Comparison of ENCODE assay signal across 24 cellular contexts in the genomic region with DNA sequence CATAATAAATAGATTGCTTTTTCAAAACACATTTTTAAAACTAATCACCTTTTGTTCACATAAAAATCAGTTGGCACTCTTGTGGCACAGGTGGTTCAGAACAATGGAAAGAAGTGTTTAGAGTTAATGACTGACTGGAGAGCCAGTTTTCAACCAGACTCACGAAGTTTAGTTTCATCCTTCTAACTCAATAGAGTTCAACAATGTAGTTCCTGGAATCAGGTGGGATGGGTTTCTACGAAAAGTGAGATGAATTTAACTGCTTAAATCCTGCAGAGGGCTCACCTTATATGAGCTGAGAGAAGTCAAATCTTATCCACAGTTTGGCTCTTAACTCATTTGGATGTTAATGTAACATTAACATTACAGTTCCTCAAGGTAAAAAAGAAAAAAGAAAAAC.
A peak's percentile ranks its signal among the peaks of the same experiment; 100 is the strongest.
DNase-seq lines count a peak whose midpoint lies in the region; ATAC-seq lines count a peak whose summit lies in the region.
"Had no signal": no experiment of that assay in that cellular context is flagged by ENCODE, and none has a peak within 500 bp of the region (broad histone marks: within the 10 kb centered on the region; RNA-seq: fewer than 3 reads in every experiment).

No MANE protein-coding gene starts in this region.

- ATAC-seq in activated CD4-positive, alpha-beta T cell treated with anti-CD3 and anti-CD28 coated beads for 36 hours, result peak; percentile 53
- ATAC-seq in left colon (peak; percentile 37), HG03354 (IDR thresholded peaks at IDR 0.05; ENCODE audit: poor library complexity, severe bottlenecking, unreplicated experiment) (no peak), GM21737 (IDR thresholded peaks at IDR 0.05; ENCODE audit: unreplicated experiment) (no peak)
- ATAC-seq: activated CD4-positive, CD25-positive, alpha-beta regulatory T cell treated with anti-CD3 and anti-CD28 coated beads, Interleukin-2, amount 50 U/mL, for 24 hours; gastrocnemius medialis; right cardiac atrium had no signal

- CTCF ChIA-PET in activated CD4-positive, alpha-beta T cell treated with anti-CD3 and anti-CD28 coated beads for 36 hours (lab: Charles Lee), result interaction anchor here (1.1 kb wide), 1 partner anchor 9 kb away, joined by 4 read pairs; no protein-coding TSS in a partner anchor

- H3K27me3 Mint-ChIP-seq in activated CD4-positive, alpha-beta T cell treated with anti-CD3 and anti-CD28 coated beads for 36 hours, result peaks cover 7% of the 10 kb centered on the region
- H3K27me3 Mint-ChIP-seq: activated naive CD4-positive, alpha-beta T cell treated with anti-CD3 and anti-CD28 coated beads, Interleukin-2, amount 50 U/mL, for 24 hours had no signal

- H3K4me3 Mint-ChIP-seq in activated CD4-positive, alpha-beta T cell treated with anti-CD3 and anti-CD28 coated beads for 36 hours, result no peak overlapping the region
- H3K4me3 Mint-ChIP-seq: activated naive CD4-positive, alpha-beta T cell treated with anti-CD3 and anti-CD28 coated beads, Interleukin-2, amount 50 U/mL, for 24 hours; CD14-positive monocyte; neural progenitor cell had no signal

- peaks cover 18% of the 10 kb centered on the region for H3K4me1 Mint-ChIP-seq in activated CD4-positive, alpha-beta T cell treated with anti-CD3 and anti-CD28 coated beads for 36 hours
- H3K4me1 Mint-ChIP-seq: CD14-positive monocyte, neural progenitor cell had no signal

- no peak for DNase-seq in activated CD4-positive, alpha-beta T cell treated with anti-CD3 and anti-CD28 coated beads for 36 hours
- DNase-seq in activated CD4-positive, alpha-beta T cell treated with anti-CD3 and anti-CD28 coated beads for 4 hours, result no peak
- DNase-seq in DMS53 (lab: John Stamatoyannopoulos, UW), result peak; percentile 79
- DNase-seq in OCI-M1 (lab: John Stamatoyannopoulos, UW), result peak; percentile 33
- no peak for DNase-seq in left colon
- no peak for DNase-seq in NCI-H187 (lab: John Stamatoyannopoulos, UW)
- DNase-seq: anterior cingulate cortex; DND-41; gastrocnemius medialis; GF-D8; HCEC 1CT; NCI-H1417 treated with DMSO at 0.1 percent for 48 hours; NCI-H2081 treated with DMSO at 0.1 percent for 48 hours; NCI-H2227 treated with DMSO at 0.1 percent for 48 hours; NCI-H526; right cardiac atrium; stimulated activated CD4-positive, alpha-beta T cell treated with anti-CD3 and anti-CD28 coated beads, Interleukin-1b, Interleukin-23, amount 100 ng/mL, for 48 hours; stomach had no signal

- no peaks in the 10 kb centered on the region for H3K9me3 Mint-ChIP-seq in activated CD4-positive, alpha-beta T cell treated with anti-CD3 and anti-CD28 coated beads for 36 hours (ENCODE audit: low read depth)
- H3K9me3 Mint-ChIP-seq: activated naive CD4-positive, alpha-beta T cell treated with anti-CD3 and anti-CD28 coated beads, Interleukin-2, amount 50 U/mL, for 24 hours; neural progenitor cell had no signal

- no peak overlapping the region for H3K27ac Mint-ChIP-seq in activated CD4-positive, alpha-beta T cell treated with anti-CD3 and anti-CD28 coated beads for 36 hours
- H3K27ac Mint-ChIP-seq: activated naive CD4-positive, alpha-beta T cell treated with anti-CD3 and anti-CD28 coated beads, Interleukin-2, amount 50 U/mL, for 24 hours; CD14-positive monocyte; neural progenitor cell had no signal

- no peaks in the 10 kb centered on the region for H3K36me3 Mint-ChIP-seq in activated CD4-positive, alpha-beta T cell treated with anti-CD3 and anti-CD28 coated beads for 36 hours (ENCODE audit: low read depth)
- H3K36me3 Mint-ChIP-seq: activated naive CD4-positive, alpha-beta T cell treated with anti-CD3 and anti-CD28 coated beads, Interleukin-2, amount 50 U/mL, for 24 hours; CD14-positive monocyte had no signal

- intact Hi-C loops in activated CD4-positive, alpha-beta T cell treated with anti-CD3 and anti-CD28 coated beads for 36 hours (cut with DNase I, micrococcal nuclease), result no loop called here
- intact Hi-C loops in left colon (cut with DNase I, micrococcal nuclease), result no loop called here

- POLR2A ChIA-PET in activated CD4-positive, alpha-beta T cell treated with anti-CD3 and anti-CD28 coated beads for 36 hours (lab: Charles Lee), result no interaction called here

Comparison
In these comparisons a context has a peak if more than half of its experiments do, and no peak if none do; other contexts are left out.
1. ATAC-seq: peak in activated CD4-positive, alpha-beta T cell treated with anti-CD3 and anti-CD28 coated beads for 36 hours (single experiment) and left colon (single experiment); none in HG03354 (single experiment) and GM21737 (single experiment).
2. DNase-seq: peak in DMS53 (single experiment) and OCI-M1 (single experiment); none in activated CD4-positive, alpha-beta T cell treated with anti-CD3 and anti-CD28 coated beads for 36 hours (single experiment), activated CD4-positive, alpha-beta T cell treated with anti-CD3 and anti-CD28 coated beads for 4 hours (0 of 2), left colon (0 of 2) and NCI-H187 (0 of 2).